11 cellular contexts compared by ENCODE assay signal in the genomic region with DNA sequence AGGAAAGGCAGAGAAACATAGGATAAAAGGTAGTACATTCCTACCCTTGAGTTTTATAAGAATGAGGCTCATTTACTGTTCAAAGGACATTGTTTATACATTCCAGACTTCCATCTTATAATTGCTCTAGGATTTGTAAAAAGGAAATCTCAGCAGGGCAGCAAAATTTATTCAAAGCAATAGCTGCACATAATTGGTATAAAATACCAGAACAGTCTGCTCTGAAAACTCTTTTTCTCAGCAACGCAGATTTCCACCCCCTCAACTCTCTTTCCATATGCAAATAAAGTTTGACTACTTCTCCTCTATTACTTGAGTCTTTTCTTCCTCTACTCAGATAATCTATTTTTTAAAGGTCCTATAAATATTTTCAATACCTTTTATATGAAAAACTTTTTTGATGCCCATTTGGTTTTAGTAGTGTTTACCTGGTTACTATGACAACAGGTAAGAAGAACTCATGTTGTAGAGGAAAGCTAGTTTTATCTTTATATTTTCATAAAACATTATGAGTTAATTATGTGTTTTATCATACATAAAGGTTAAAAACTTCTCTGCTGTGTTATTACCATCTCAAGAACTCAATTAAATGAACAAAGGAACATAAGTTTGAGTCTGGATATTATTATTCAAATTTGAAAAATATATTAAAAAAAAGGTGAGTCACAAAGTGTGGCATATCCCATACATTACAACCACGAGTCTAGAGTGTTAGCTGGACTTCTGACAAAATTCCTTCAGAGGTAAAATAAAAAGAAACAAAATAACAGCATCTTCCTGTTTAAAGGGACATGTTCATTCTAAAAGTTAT. TPM values are rescaled to one million over a fixed set of nuclear protein-coding genes. Genes with fewer than 3 reads are reported as not detected.
DNase-seq lines count a peak whose midpoint lies in the region; ATAC-seq and TF ChIP-seq lines count a peak whose summit lies in the region.
"Had no signal": no experiment of that assay in that cellular context is flagged by ENCODE, and none has a peak within 500 bp of the region (broad histone marks: within the 10 kb centered on the region; RNA-seq: fewer than 3 reads in every experiment).

No MANE protein-coding gene starts in this region.

- H3K27ac ChIP-seq in DND-41 (ENCODE audit: low read length) (peak overlapping the region; percentile 18; the same call in 1 of the 2 replicates), brain microvascular endothelial cell (peak overlapping the region; percentile 32), muscle layer of duodenum (ENCODE audit: low read length) (peak overlapping the region; percentile 71), psoas muscle (no peak overlapping the region)
- H3K27ac ChIP-seq: thyroid gland had no signal

- no peaks in the 10 kb centered on the region for H3K9me3 ChIP-seq in DND-41 (ENCODE audit: insufficient read depth, low read length, severe bottlenecking)
- no peaks in the 10 kb centered on the region for H3K9me3 ChIP-seq in HAP-1
- H3K9me3 ChIP-seq in muscle layer of duodenum (ENCODE audit: control insufficient read depth in 1 of 2, low read length in 2 of 2): no peaks in the 10 kb centered on the region
- no peaks in the 10 kb centered on the region for H3K9me3 ChIP-seq in psoas muscle
- H3K9me3 ChIP-seq: MG63, thyroid gland had no signal

- in situ Hi-C loops in HAP-1 (cut with MboI; ENCODE audit: low sequenced_read_pairs) (no loop called here), brain microvascular endothelial cell (cut with HindIII; ENCODE audit: low pct_ligation_motif_present, low sequenced_read_pairs) (no loop called here)

- no peaks in the 10 kb centered on the region for H3K36me3 Mint-ChIP-seq in Calu3 (ENCODE audit: insufficient read depth, unreplicated experiment)

- no peak for TF ChIP-seq CTCF in DND-41 (IDR thresholded peaks at IDR 0.05; ENCODE audit: borderline replicate concordance, extremely low read depth, low read length, poor library complexity, severe bottlenecking)
- TF ChIP-seq CTCF in brain microvascular endothelial cell (IDR thresholded peaks at IDR 0.05; ENCODE audit: low read depth, low read length, missing control alignments): no peak
- TF ChIP-seq CTCF in Calu3 (IDR thresholded peaks at IDR 0.05; ENCODE audit: unreplicated experiment): no peak
- no peak for TF ChIP-seq CTCF in psoas muscle (IDR thresholded peaks at IDR 0.05)

- BruUV-seq in Calu3 (replicated peaks; lab: Mats Ljungman, UMichigan): no TSS peak

- H4K20me1 ChIP-seq in DND-41 (ENCODE audit: insufficient read depth, low read length): no peaks in the 10 kb centered on the region

- H3K4me1 ChIP-seq in DND-41 (ENCODE audit: insufficient read depth, low read length): peaks cover 30% of the 10 kb centered on the region
- peaks cover 35% of the 10 kb centered on the region for H3K4me1 ChIP-seq in HAP-1
- H3K4me1 ChIP-seq in muscle layer of duodenum (ENCODE audit: control insufficient read depth in 1 of 2, insufficient read depth in 2 of 2, low read length in 2 of 2): peaks cover 6 to 38% of the 10 kb centered on the region in 2 donors
- peaks cover 56% of the 10 kb centered on the region for H3K4me1 ChIP-seq in psoas muscle

- intact Hi-C loops in Calu3 (cut with micrococcal nuclease; ENCODE audit: unreplicated experiment): no loop called here
- intact Hi-C loops in psoas muscle (cut with DNase I): no loop called here

- no peaks in the 10 kb centered on the region for H3K9me3 Mint-ChIP-seq in Calu3 (ENCODE audit: low read depth, unreplicated experiment)

- DNase-seq in DND-41 (no peak), HAP-1 (ENCODE audit: low spot score in 2 of 2) (peak; percentile 21 to 80), brain microvascular endothelial cell (no peak), Calu3 (no peak), psoas muscle (no peak), NCI-H2081 treated with DMSO at 0.1 percent for 48 hours (lab: John Stamatoyannopoulos, UW) (no peak)
- DNase-seq in activated effector memory CD4-positive, alpha-beta T cell treated with anti-CD3 and anti-CD28 coated beads, Interleukin-2, amount 50 U/mL, for 16 hours: no peak
- DNase-seq: activated CD8-positive, alpha-beta memory T cell treated with anti-CD3 and anti-CD28 coated beads, Interleukin-2, amount 50 U/mL, for 4 hours; MG63; thyroid gland had no signal

- 40 to 58% (median 41%) methylated on average over 2 of the region's 2 CpGs for WGBS in psoas muscle, 3 donors

- ATAC-seq in DND-41 (ENCODE audit: insufficient read depth, low read depth): no peak
- ATAC-seq in psoas muscle: no peak

- no peaks in the 10 kb centered on the region for H3K4me1 Mint-ChIP-seq in Calu3 (ENCODE audit: low read depth, unreplicated experiment)

- H3K27me3 ChIP-seq in DND-41 (ENCODE audit: insufficient read depth, low read length, poor library complexity) (no peaks in the 10 kb centered on the region), HAP-1 (ENCODE audit: low read depth) (no peaks in the 10 kb centered on the region), brain microvascular endothelial cell (replicated peaks) (no peaks in the 10 kb centered on the region), muscle layer of duodenum (ENCODE audit: low read depth, low read length) (no peaks in the 10 kb centered on the region), psoas muscle (ENCODE audit: insufficient read depth in 3 of 3, low read length in 2 of 3) (no peaks in the 10 kb centered on the region)
- H3K27me3 ChIP-seq: MG63, thyroid gland had no signal

- no peaks in the 10 kb centered on the region for H3K27me3 Mint-ChIP-seq in Calu3 (ENCODE audit: unreplicated experiment)

- no peak overlapping the region for H3K27ac Mint-ChIP-seq in Calu3 (ENCODE audit: unreplicated experiment)

- H2AFZ ChIP-seq in DND-41 (ENCODE audit: low read depth, low read length): no peak overlapping the region

- peak overlapping the region in 1 of 2 experiments; percentile 19; a peak in 1 of 4 replicates for H3K4me3 ChIP-seq in DND-41 (ENCODE audit: low read depth in 1 of 2, low read length in 2 of 2)
- H3K4me3 ChIP-seq in HAP-1: no peak overlapping the region
- no peak overlapping the region for H3K4me3 ChIP-seq in brain microvascular endothelial cell (ENCODE audit: low read depth, low read length)
- H3K4me3 ChIP-seq in muscle layer of duodenum (ENCODE audit: low read depth in 1 of 2, low read length in 2 of 2): no peak overlapping the region
- no peak overlapping the region for H3K4me3 ChIP-seq in psoas muscle
- H3K4me3 ChIP-seq: thyroid gland had no signal

- CTCF ChIA-PET in Calu3 (lab: Charles Lee): no interaction called here

- H3K4me3 Mint-ChIP-seq in Calu3 (ENCODE audit: low read depth, unreplicated experiment): no peak overlapping the region

- H3K9ac ChIP-seq in DND-41 (ENCODE audit: low read depth, low read length): no peak overlapping the region

- H3K4me2 ChIP-seq in DND-41 (ENCODE audit: insufficient read depth, low read length): peak overlapping the region; percentile 53

- H3K36me3 ChIP-seq in DND-41 (ENCODE audit: insufficient read depth, low read length) (no peaks in the 10 kb centered on the region), HAP-1 (replicated peaks) (no peaks in the 10 kb centered on the region), brain microvascular endothelial cell (replicated peaks) (no peaks in the 10 kb centered on the region), muscle layer of duodenum (ENCODE audit: control insufficient read depth in 1 of 2, insufficient read depth in 2 of 2, low read length in 2 of 2) (no peaks in the 10 kb centered on the region), psoas muscle (ENCODE audit: insufficient read depth in 1 of 2, low read depth in 1 of 2) (no peaks in the 10 kb centered on the region)
- H3K36me3 ChIP-seq: MG63, thyroid gland had no signal

- no peaks in the 10 kb centered on the region; the same call in 1 of the 2 replicates for H3K79me2 ChIP-seq in DND-41 (ENCODE audit: insufficient read depth, low read length)

RNA-seq across cellular contexts. Expression of gene RBMS1, which starts 19.9 kb away (rescaled TPM):
- total RNA-seq in Calu3 (2022): 57.9 and 61.9 TPM in 2 replicates
- total RNA-seq in psoas muscle: 10 to 100 TPM; 23.1 to 36.4 (median 24.9) TPM
- polyA plus RNA-seq in psoas muscle: 10 to 100 TPM in 2 of 3 donors, 1 to 10 TPM in 1; 8.4 to 43.2 (median 16.6) TPM

Comparison
In these comparisons a context has a peak if more than half of its experiments do, and no peak if none do; other contexts are left out.
1. DNase-seq: peak in HAP-1 (2 of 2); none in DND-41 (single experiment), brain microvascular endothelial cell (single experiment), Calu3 (single experiment), psoas muscle (0 of 2), NCI-H2081 treated with DMSO at 0.1 percent for 48 hours (single experiment) and activated effector memory CD4-positive, alpha-beta T cell treated with anti-CD3 and anti-CD28 coated beads, Interleukin-2, amount 50 U/mL, for 16 hours (single experiment).